In the genomic region with DNA sequence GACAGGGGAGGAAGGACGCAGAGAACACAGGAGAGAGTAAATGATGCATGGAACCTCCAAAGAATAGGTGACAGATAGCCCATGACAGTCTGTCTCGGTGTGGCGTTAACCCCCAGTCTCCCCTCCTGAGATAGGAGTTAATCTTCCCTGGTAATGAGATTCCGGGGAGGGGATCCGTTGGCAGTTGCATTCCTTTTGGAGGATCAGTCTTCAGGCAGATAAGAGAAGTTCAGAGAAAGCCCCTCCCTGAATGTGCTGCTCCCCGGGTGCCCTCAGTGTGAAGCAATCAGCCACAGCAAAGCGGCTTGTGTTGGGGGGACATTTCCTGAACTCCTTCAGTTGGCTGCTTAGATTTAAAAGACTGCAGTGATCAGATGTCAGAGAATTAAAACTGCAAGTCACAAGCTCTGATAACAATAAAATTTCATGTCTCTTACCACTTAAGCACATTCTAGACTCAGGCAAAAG, we compare ENCODE assay signal across 1 cellular context.
TF ChIP-seq lines count a peak whose summit lies in the region.

No MANE protein-coding gene starts in this region.

TF ChIP-seq in K562, 482 proteins besides CTCF, POLR2A, EP300 and RAD21 (continued from another document):
- TF ChIP-seq, protein P1, sequence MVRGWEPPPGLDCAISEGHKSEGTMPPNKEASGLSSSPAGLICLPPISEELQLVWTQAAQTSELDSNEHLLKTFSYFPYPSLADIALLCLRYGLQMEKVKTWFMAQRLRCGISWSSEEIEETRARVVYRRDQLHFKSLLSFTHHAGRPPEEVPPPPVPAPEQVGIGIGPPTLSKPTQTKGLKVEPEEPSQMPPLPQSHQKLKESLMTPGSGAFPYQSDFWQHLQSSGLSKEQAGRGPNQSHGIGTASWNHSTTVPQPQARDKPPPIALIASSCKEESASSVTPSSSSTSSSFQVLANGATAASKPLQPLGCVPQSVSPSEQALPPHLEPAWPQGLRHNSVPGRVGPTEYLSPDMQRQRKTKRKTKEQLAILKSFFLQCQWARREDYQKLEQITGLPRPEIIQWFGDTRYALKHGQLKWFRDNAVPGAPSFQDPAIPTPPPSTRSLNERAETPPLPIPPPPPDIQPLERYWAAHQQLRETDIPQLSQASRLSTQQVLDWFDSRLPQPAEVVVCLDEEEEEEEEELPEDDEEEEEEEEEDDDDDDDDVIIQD (CRISPR knock-in tag; IDR thresholded peaks at IDR 0.05): no peak
- TF ChIP-seq NCOA6 (IDR thresholded peaks at IDR 0.05) (no peak), ZBTB8A (IDR thresholded peaks at IDR 0.05; ENCODE audit: partially characterized antibody) (no peak), FOXK1 (CRISPR knock-in tag; IDR thresholded peaks at IDR 0.05; ENCODE audit: borderline replicate concordance) (no peak), TAF7 (tag; IDR thresholded peaks at IDR 0.05) (no peak), PTTG1 (tag; IDR thresholded peaks at IDR 0.05; ENCODE audit: low read depth) (no peak), ZNF263 (CRISPR knock-in tag; IDR thresholded peaks at IDR 0.05; ENCODE audit: borderline replicate concordance) (no peak), DIDO1 (tag; IDR thresholded peaks at IDR 0.05; ENCODE audit: low read depth) (no peak), CCNT2 (IDR thresholded peaks at IDR 0.05; ENCODE audit: borderline replicate concordance, extremely low read depth, insufficient read length, low read depth, low read length) (peak; percentile 53), NKRF (IDR thresholded peaks at IDR 0.05; ENCODE audit: borderline replicate concordance) (no peak), TEAD1 (CRISPR knock-in tag; IDR thresholded peaks at IDR 0.05) (no peak), SIN3A (IDR thresholded peaks at IDR 0.05; ENCODE audit: borderline replicate concordance in 2 of 2, control insufficient read depth in 1 of 2, low read depth in 2 of 2, low read length in 2 of 2) (no peak), ATF6 (CRISPR knock-in tag; IDR thresholded peaks at IDR 0.05) (no peak), EHMT2 (IDR thresholded peaks at IDR 0.05) (no peak), TAF15 (IDR thresholded peaks at IDR 0.05; ENCODE audit: low read depth, low read length) (no peak), BMI1 (IDR thresholded peaks at IDR 0.05; ENCODE audit: low read length) (no peak), XRCC5 (IDR thresholded peaks at IDR 0.05; ENCODE audit: low read depth, low read length) (no peak), MYBL2 (IDR thresholded peaks at IDR 0.05; ENCODE audit: low read depth) (no peak), MYBL2 (CRISPR knock-in tag; IDR thresholded peaks at IDR 0.05; ENCODE audit: borderline replicate concordance) (no peak)
- TF ChIP-seq, protein P2, sequence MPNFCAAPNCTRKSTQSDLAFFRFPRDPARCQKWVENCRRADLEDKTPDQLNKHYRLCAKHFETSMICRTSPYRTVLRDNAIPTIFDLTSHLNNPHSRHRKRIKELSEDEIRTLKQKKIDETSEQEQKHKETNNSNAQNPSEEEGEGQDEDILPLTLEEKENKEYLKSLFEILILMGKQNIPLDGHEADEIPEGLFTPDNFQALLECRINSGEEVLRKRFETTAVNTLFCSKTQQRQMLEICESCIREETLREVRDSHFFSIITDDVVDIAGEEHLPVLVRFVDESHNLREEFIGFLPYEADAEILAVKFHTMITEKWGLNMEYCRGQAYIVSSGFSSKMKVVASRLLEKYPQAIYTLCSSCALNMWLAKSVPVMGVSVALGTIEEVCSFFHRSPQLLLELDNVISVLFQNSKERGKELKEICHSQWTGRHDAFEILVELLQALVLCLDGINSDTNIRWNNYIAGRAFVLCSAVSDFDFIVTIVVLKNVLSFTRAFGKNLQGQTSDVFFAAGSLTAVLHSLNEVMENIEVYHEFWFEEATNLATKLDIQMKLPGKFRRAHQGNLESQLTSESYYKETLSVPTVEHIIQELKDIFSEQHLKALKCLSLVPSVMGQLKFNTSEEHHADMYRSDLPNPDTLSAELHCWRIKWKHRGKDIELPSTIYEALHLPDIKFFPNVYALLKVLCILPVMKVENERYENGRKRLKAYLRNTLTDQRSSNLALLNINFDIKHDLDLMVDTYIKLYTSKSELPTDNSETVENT (CRISPR knock-in tag; IDR thresholded peaks at IDR 0.05): no peak
- TF ChIP-seq, protein P3, sequence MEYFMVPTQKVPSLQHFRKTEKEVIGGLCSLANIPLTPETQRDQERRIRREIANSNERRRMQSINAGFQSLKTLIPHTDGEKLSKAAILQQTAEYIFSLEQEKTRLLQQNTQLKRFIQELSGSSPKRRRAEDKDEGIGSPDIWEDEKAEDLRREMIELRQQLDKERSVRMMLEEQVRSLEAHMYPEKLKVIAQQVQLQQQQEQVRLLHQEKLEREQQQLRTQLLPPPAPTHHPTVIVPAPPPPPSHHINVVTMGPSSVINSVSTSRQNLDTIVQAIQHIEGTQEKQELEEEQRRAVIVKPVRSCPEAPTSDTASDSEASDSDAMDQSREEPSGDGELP (CRISPR knock-in tag; IDR thresholded peaks at IDR 0.05; ENCODE audit: borderline replicate concordance): no peak
